ENCODE assay signal across 8 cellular contexts in the genomic region with DNA sequence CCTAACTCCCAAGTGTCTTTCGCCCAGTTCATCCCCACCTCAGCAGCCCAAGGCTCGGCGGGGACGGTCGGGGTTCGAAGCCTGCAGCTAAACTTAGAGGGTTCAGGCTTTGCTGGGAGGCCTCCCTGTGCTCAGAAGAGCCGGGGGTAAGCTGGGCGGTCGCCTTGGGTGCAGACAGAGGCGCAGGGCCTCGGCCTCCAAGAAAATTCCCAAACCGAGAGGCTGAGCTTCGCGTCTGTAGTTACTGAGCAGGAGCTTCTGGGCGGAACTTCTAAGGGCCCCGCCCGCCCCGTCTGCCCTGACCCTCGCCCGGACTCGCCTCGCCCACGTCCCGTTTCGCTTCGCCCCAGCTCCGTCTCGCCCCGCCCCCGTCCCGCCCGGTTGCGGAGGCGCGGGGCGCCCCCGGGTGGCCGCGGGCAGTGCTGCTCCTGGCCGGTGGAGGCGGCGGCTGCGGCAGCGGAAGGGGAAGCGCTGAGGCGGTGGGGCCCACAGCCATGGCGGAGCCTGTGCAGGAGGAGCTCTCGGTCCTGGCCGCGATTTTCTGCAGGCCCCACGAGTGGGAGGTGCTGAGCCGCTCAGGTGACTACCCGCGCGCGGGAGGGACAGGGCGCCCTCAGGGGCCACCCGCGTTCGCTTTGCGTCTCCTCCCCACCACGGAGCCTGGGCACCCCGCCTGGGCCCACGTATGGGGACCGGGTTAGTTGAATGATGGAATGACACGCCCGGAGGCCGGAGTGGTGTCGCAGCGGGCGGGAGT. TPM values are rescaled to one million over a fixed set of nuclear protein-coding genes. Genes with fewer than 3 reads are reported as not detected.
A peak's percentile ranks its signal among the peaks of the same experiment; 100 is the strongest.
DNase-seq lines count a peak whose midpoint lies in the region; ATAC-seq and TF ChIP-seq lines count a peak whose summit lies in the region.

A gene with protein sequence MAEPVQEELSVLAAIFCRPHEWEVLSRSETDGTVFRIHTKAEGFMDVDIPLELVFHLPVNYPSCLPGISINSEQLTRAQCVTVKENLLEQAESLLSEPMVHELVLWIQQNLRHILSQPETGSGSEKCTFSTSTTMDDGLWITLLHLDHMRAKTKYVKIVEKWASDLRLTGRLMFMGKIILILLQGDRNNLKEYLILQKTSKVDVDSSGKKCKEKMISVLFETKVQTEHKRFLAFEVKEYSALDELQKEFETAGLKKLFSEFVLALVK (plus strand): TSS at position 474 of the 757 bp plus-strand sequence. CDS start 21 bp downstream, at position 495.

- ATAC-seq in GM18873 (IDR thresholded peaks at IDR 0.05; ENCODE audit: low FRiP score, unreplicated experiment) (peak; percentile 94), HG03135 (IDR thresholded peaks at IDR 0.05; ENCODE audit: unreplicated experiment) (peak; percentile 97), activated B cell treated with CpG ODN at 0.5 μM for 24 hours (ENCODE audit: low read depth) (peak; percentile 96)

- H3K4me3 Mint-ChIP-seq in activated B cell treated with CpG ODN at 0.5 μM for 24 hours, result peak within 1 kb of the TSS; percentile 92

- peak within 1 kb of the TSS; percentile 83 to 96 for H3K4me3 ChIP-seq in cardiac fibroblast (replicated peaks in 1 of 2; ENCODE audit: low read depth in 2 of 2, low read length in 2 of 2)

- peaks cover 13% of the 10 kb centered on the region for H3K36me3 Mint-ChIP-seq in activated B cell treated with CpG ODN at 0.5 μM for 24 hours (ENCODE audit: low read depth)

- H3K27me3 Mint-ChIP-seq in activated B cell treated with CpG ODN at 0.5 μM for 24 hours, result peaks cover 4% of the 10 kb centered on the region

- POLR2A ChIA-PET in activated B cell treated with CpG ODN at 0.5 μM for 24 hours (lab: Charles Lee), result interaction anchor here (0.6 to 1.6 kb wide), 14 partner anchors 8 to 379 kb away, joined by 3 to 25 read pairs (median 4); a partner anchor contains a TSS

- DNase-seq in AG09319 (ENCODE audit: extremely low read depth, low read depth) (peak; percentile 75), NCI-H2227 treated with DMSO at 0.1 percent for 48 hours (lab: John Stamatoyannopoulos, UW) (peak; percentile 86), activated B cell treated with CpG ODN at 0.5 μM for 24 hours (peak; percentile 97), cardiac fibroblast (ENCODE audit: low read depth in 2 of 2) (peak; percentile 92 to 96), iris pigment epithelial cell (ENCODE audit: low read depth) (peak; percentile 85)
- peak; percentile 95 for DNase-seq in stimulated activated CD4-positive, alpha-beta T cell treated with anti-CD3 and anti-CD28 coated beads, Interleukin-12 subunit alpha, Interleukin-12 subunit beta, amount 100 ng/mL, for 4 hours

- peak within 1 kb of the TSS; percentile 84 for H3K27ac Mint-ChIP-seq in activated B cell treated with CpG ODN at 0.5 μM for 24 hours

- CTCF ChIA-PET in activated B cell treated with CpG ODN at 0.5 μM for 24 hours (lab: Charles Lee), result interaction anchor here (0.6 to 2.3 kb wide), 25 partner anchors 8 to 428 kb away, joined by 3 to 45 read pairs (median 5); a partner anchor contains a TSS

- intact Hi-C loops in activated B cell treated with CpG ODN at 0.5 μM for 24 hours (cut with micrococcal nuclease), result loop anchor here (1.0 to 5.0 kb wide), 9 partner anchors 118 to 1488 kb away; a partner anchor contains a TSS

- H3K9me3 Mint-ChIP-seq in activated B cell treated with CpG ODN at 0.5 μM for 24 hours, result no peaks in the 10 kb centered on the region

- peak; percentile 42 for TF ChIP-seq CTCF in AG09319 (IDR thresholded peaks at IDR 0.05; ENCODE audit: low read depth, low read length)
- TF ChIP-seq CTCF in activated B cell treated with CpG ODN at 0.5 μM for 24 hours (IDR thresholded peaks at IDR 0.05), result peak; percentile 37
- no peak for TF ChIP-seq CTCF in cardiac fibroblast (IDR thresholded peaks at IDR 0.05; ENCODE audit: low read depth, low read length)

- H3K4me1 Mint-ChIP-seq in activated B cell treated with CpG ODN at 0.5 μM for 24 hours, result peaks cover 38% of the 10 kb centered on the region

RNA-seq across cellular contexts. Expression of the gene that starts here (rescaled TPM):
- total RNA-seq in activated B cell treated with CpG ODN at 0.5 μM for 24 hours, result 17.1 and 18.9 TPM in 2 replicates

Comparison
In these comparisons a context has a peak if more than half of its experiments do, and no peak if none do; other contexts are left out.
1. Peak in every context shown above with its lines: DNase-seq, ATAC-seq and H3K4me3 ChIP-seq.